1 cellular context compared by ENCODE assay signal in genomic region chr9:110189559-110190311, GRCh38.
TF ChIP-seq lines count a peak whose summit lies in the region.

No MANE protein-coding gene starts in this region.

TF ChIP-seq in IMR-90, 13 proteins besides CTCF, POLR2A, EP300 and RAD21:
- no peak for TF ChIP-seq FOS (IDR thresholded peaks at IDR 0.05; ENCODE audit: low read depth, low read length)
- TF ChIP-seq RCOR1 (IDR thresholded peaks at IDR 0.05; ENCODE audit: insufficient replicate concordance, low read length), result no peak
- no peak for TF ChIP-seq CHD1 (IDR thresholded peaks at IDR 0.05; ENCODE audit: low read depth, low read length)
- TF ChIP-seq RFX5 (IDR thresholded peaks at IDR 0.05; ENCODE audit: low read depth, low read length), result no peak
